24 cellular contexts compared by ENCODE assay signal in genomic region chr7:107277331-107277730, GRCh38.
DNase-seq lines count a peak whose midpoint lies in the region; TF ChIP-seq lines count a peak whose summit lies in the region.
"Had no signal": no experiment of that assay in that cellular context is flagged by ENCODE, and none has a peak within 500 bp of the region (broad histone marks: within the 10 kb centered on the region; RNA-seq: fewer than 3 reads in every experiment).

No MANE protein-coding gene starts in this region.

- CTCF ChIA-PET in HEK293T (lab: Yijun Ruan, JAX), result no interaction called here

- no peak overlapping the region for H3K4me3 ChIP-seq in epithelial cell of esophagus (ENCODE audit: low read length)
- H3K4me3 ChIP-seq: BLaER1 treated with 17β-estradiol and CSF1 and Interleukin-3, amounts not matched to agents 10 nM and 100 nM; tibial artery had no signal

- DNase-seq in Ammon's horn (ENCODE audit: low spot score) (peak; percentile 9), LHCN-M2 (ENCODE audit: low read depth) (peak; percentile 80), epithelial cell of esophagus (ENCODE audit: low read depth) (peak; percentile 25), iris pigment epithelial cell (ENCODE audit: low read depth) (peak; percentile 28), SW480 (ENCODE audit: low spot score) (no peak), HEK293T (ENCODE audit: extremely low spot score) (no peak)
- no peak for DNase-seq in effector CD4-positive, alpha-beta T cell
- no peak for DNase-seq in activated CD8-positive, alpha-beta memory T cell treated with anti-CD3 and anti-CD28 coated beads, Interleukin-2, amount 50 U/mL, for 4 hours
- DNase-seq: activated CD8-positive, alpha-beta T cell treated with anti-CD3 and anti-CD28 coated beads, Interleukin-2, amount 10 ng/mL, durations not matched to agents 7 days and 5 days; activated gamma-delta T cell treated with Interleukin-2 at 50 U/mL for 16 hours; activated naive CD8-positive, alpha-beta T cell treated with anti-CD3 and anti-CD28 coated beads, Interleukin-2, amount 50 U/mL, for 24 hours; brain microvascular endothelial cell; Caco-2; head of caudate nucleus; Kasumi-1; mesenchymal stem cell; NCI-H1092 treated with DMSO at 0.1 percent for 48 hours; NCI-H2029 treated with DMSO at 0.1 percent for 48 hours; NCI-H446; nucleus accumbens; stimulated activated CD4-positive, alpha-beta T cell treated with anti-CD3 and anti-CD28 coated beads, Interleukin-4, amount 100 ng/mL, for 4 hours; stimulated activated naive CD8-positive, alpha-beta T cell treated with anti-CD3 and anti-CD28 coated beads, Interleukin-15, Interleukin-2, amounts not matched to agents 100 U/mL and 50 U/mL, for 24 hours; tibial artery had no signal

- no peak for TF ChIP-seq CTCF in epithelial cell of esophagus (IDR thresholded peaks at IDR 0.05; ENCODE audit: insufficient read depth, low read depth, low read length, missing control alignments)

- POLR2A ChIA-PET in HEK293T (lab: Yijun Ruan, JAX), result no interaction called here

TF ChIP-seq in HEK293T, 16 proteins besides CTCF, POLR2A, EP300 and RAD21:
- TF ChIP-seq LEF1 (IDR thresholded peaks at IDR 0.05; ENCODE audit: borderline replicate concordance), result no peak
- no peak for TF ChIP-seq PKNOX1 (IDR thresholded peaks at IDR 0.05)
- TF ChIP-seq BHLHE40 (IDR thresholded peaks at IDR 0.05; ENCODE audit: borderline replicate concordance), result no peak
- no peak for TF ChIP-seq FOXA1 (IDR thresholded peaks at IDR 0.05)
- TF ChIP-seq ELF4 (IDR thresholded peaks at IDR 0.05), result no peak
- no peak for TF ChIP-seq ARNT (IDR thresholded peaks at IDR 0.05)
- no peak for TF ChIP-seq NFRKB (IDR thresholded peaks at IDR 0.05)
- no peak for TF ChIP-seq FOXM1 (IDR thresholded peaks at IDR 0.05; ENCODE audit: borderline replicate concordance)
- no peak for TF ChIP-seq HDGF (IDR thresholded peaks at IDR 0.05; ENCODE audit: borderline replicate concordance)
- no peak for TF ChIP-seq SP1 (IDR thresholded peaks at IDR 0.05)
- TF ChIP-seq FOXK2 (IDR thresholded peaks at IDR 0.05), result no peak
- no peak for TF ChIP-seq CTBP1 (IDR thresholded peaks at IDR 0.05; ENCODE audit: borderline replicate concordance)
- no peak for TF ChIP-seq SUZ12 (IDR thresholded peaks at IDR 0.05)
- TF ChIP-seq L3MBTL2 (conservative IDR thresholded peaks at IDR 0.05), result no peak
- no peak for TF ChIP-seq ZNF384 (IDR thresholded peaks at IDR 0.05)
- TF ChIP-seq TARDBP (IDR thresholded peaks at IDR 0.05), result no peak

Comparison
In these comparisons a context has a peak if more than half of its experiments do, and no peak if none do; other contexts are left out.
1. DNase-seq: peak in Ammon's horn (single experiment), LHCN-M2 (single experiment), epithelial cell of esophagus (single experiment) and iris pigment epithelial cell (single experiment); none in effector CD4-positive, alpha-beta T cell (single experiment), SW480 (single experiment), HEK293T (single experiment) and activated CD8-positive, alpha-beta memory T cell treated with anti-CD3 and anti-CD28 coated beads, Interleukin-2, amount 50 U/mL, for 4 hours (single experiment).